In the genomic region with DNA sequence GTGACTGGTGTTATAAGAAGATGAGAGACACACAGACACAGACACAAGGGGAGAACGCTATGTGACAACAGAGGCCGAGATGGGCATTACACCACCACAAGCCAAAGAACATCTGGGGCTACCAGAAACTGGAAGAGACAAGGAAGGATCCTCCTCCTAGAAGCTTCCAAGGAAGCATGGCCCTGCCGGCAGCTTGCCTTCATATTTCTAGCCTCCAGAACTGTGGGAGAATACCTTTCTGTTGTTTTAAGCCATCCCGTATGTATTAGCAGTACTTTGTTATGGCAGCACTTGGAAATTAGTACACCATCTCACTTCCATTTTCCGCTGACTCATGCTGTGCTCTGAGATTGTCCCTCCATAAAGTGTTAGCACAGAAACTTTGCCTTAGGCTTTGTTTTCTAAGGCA, we compare ENCODE assay signal across 12 cellular contexts. TPM values are rescaled to one million over a fixed set of nuclear protein-coding genes. Genes with fewer than 3 reads are reported as not detected.
A peak's percentile ranks its signal among the peaks of the same experiment; 100 is the strongest.
DNase-seq lines count a peak whose midpoint lies in the region; ATAC-seq, FAIRE-seq and TF ChIP-seq lines count a peak whose summit lies in the region.
"Had no signal": no experiment of that assay in that cellular context is flagged by ENCODE, and none has a peak within 500 bp of the region (broad histone marks: within the 10 kb centered on the region; RNA-seq: fewer than 3 reads in every experiment).

No MANE protein-coding gene starts in this region.

- H3K27me3 ChIP-seq in Loucy (ENCODE audit: insufficient read depth, low read length, poor library complexity, severe bottlenecking): no peaks in the 10 kb centered on the region
- H3K27me3 ChIP-seq in K562 (ENCODE audit: control insufficient read depth in 2 of 2, insufficient read depth in 2 of 2, low read length in 2 of 2): no peaks in the 10 kb centered on the region

- no TSS peak for BruUV-seq in K562 (replicated peaks; lab: Mats Ljungman, UMichigan)

- H3K9me3 Mint-ChIP-seq in glutamatergic neuron (ENCODE audit: unreplicated experiment): no peaks in the 10 kb centered on the region

- H3K27me3 Mint-ChIP-seq in glutamatergic neuron (ENCODE audit: unreplicated experiment): no peaks in the 10 kb centered on the region

- no peak for TF ChIP-seq EP300 in K562 (IDR thresholded peaks at IDR 0.05; ENCODE audit: low read length)

- H4K20me1 ChIP-seq in Loucy (ENCODE audit: insufficient read depth, low read length, poor library complexity, severe bottlenecking) (no peaks in the 10 kb centered on the region), K562 (replicated peaks; ENCODE audit: control insufficient read depth, insufficient read depth, low read length) (no peaks in the 10 kb centered on the region)

- no peaks in the 10 kb centered on the region for H3K36me3 ChIP-seq in Loucy (ENCODE audit: insufficient read depth, low read length)
- H3K36me3 ChIP-seq in K562 (ENCODE audit: control insufficient read depth, insufficient read depth, low read length): no peaks in the 10 kb centered on the region
- H3K36me3 ChIP-seq in mucosa of descending colon (ENCODE audit: low read depth): no peaks in the 10 kb centered on the region

- peak; percentile 5 for TF ChIP-seq CTCF in GM12873 (IDR thresholded peaks at IDR 0.05; ENCODE audit: insufficient read depth, low read depth, low read length, missing control alignments)
- TF ChIP-seq CTCF in Loucy (conservative IDR thresholded peaks at IDR 0.05; ENCODE audit: low read length): peak; percentile 28; the same call in 1 of the 2 replicates
- TF ChIP-seq CTCF in K562 (IDR thresholded peaks at IDR 0.05 in 2 of 3, conservative IDR thresholded peaks at IDR 0.05 in 1 of 3; ENCODE audit: insufficient read depth in 2 of 3, low read depth in 1 of 3, low read length in 3 of 3): peak; percentile 39 to 65 (median 48); a peak in 5 of 6 replicates
- no peak for TF ChIP-seq CTCF in mucosa of descending colon (IDR thresholded peaks at IDR 0.05)
- no peak for TF ChIP-seq CTCF in lower leg skin (IDR thresholded peaks at IDR 0.05)
- no peak for TF ChIP-seq CTCF in glutamatergic neuron (IDR thresholded peaks at IDR 0.05; ENCODE audit: partially characterized antibody, unreplicated experiment)

- WGBS in K562 (ENCODE audit: insufficient coverage, low coverage, missing lambda C conversion rate): 11% methylated on average over 5 of the region's 5 CpGs
- 80% methylated on average over 5 of the region's 5 CpGs for WGBS in lower leg skin, 2 donors

- intact Hi-C loops in K562 (cut with micrococcal nuclease) (no loop called here), mucosa of descending colon (cut with DNase I, micrococcal nuclease) (no loop called here), lower leg skin (cut with DNase I; ENCODE audit: low total_unique reads) (no loop called here)

- peak; percentile 41 to 71 (median 58) for DNase-seq in K562 (ENCODE audit: extremely low read depth in 1 of 4, low spot score in 3 of 4)
- peak in 1 of 3 donors; percentile 52 for DNase-seq in mucosa of descending colon
- no peak for DNase-seq in HCEC 1CT
- DNase-seq in lower leg skin (ENCODE audit: low spot score in 2 of 2): no peak
- DNase-seq in glutamatergic neuron: no peak
- DNase-seq: amniotic stem cell, NCI-H1694, right cardiac atrium had no signal

- H3K79me2 ChIP-seq in Loucy (ENCODE audit: insufficient read depth, low read length): no peaks in the 10 kb centered on the region
- no peaks in the 10 kb centered on the region for H3K79me2 ChIP-seq in K562 (ENCODE audit: control insufficient read depth, insufficient read depth, low read length)

- H3K4me3 ChIP-seq in Loucy (ENCODE audit: low read length, poor library complexity, severe bottlenecking) (no peak overlapping the region), K562 (no peak overlapping the region), mucosa of descending colon (no peak overlapping the region), lower leg skin (ENCODE audit: low read depth, poor library complexity, severe bottlenecking) (no peak overlapping the region)

- no peaks in the 10 kb centered on the region for H3K4me1 Mint-ChIP-seq in glutamatergic neuron (ENCODE audit: low read depth, unreplicated experiment)

- CTCF ChIA-PET in K562 (lab: Yijun Ruan, JAX; ENCODE audit: low intra/inter-chr PET ratio): no interaction called here

- peak overlapping the region; percentile 78 for H2AFZ ChIP-seq in Loucy (ENCODE audit: low read length)
- H2AFZ ChIP-seq in K562 (ENCODE audit: low read depth, low read length): peak overlapping the region; percentile 100

- POLR2A ChIA-PET in K562 (lab: Yijun Ruan, JAX): interaction anchor here (0.6 to 1.1 kb wide), 2 partner anchors 8 to 128 kb away, joined by 3 to 5 read pairs; no protein-coding TSS in a partner anchor

- H3K9me2 ChIP-seq in Loucy (replicated peaks; ENCODE audit: low read depth, low read length): no peaks in the 10 kb centered on the region

- peak; percentile 17 to 29; a peak in 1 of 4 replicates for TF ChIP-seq RAD21 in K562 (CRISPR knock-in tag; conservative IDR thresholded peaks at IDR 0.05 in 1 of 2, IDR thresholded peaks at IDR 0.05 in 1 of 2)

- H3K9me1 ChIP-seq in K562 (ENCODE audit: control insufficient read depth, insufficient read depth, low read length): no peaks in the 10 kb centered on the region

- H3K4me1 ChIP-seq in Loucy (ENCODE audit: insufficient read depth, low read length, poor library complexity, severe bottlenecking) (peaks cover 5% of the 10 kb centered on the region), K562 (replicated peaks in 1 of 2; ENCODE audit: control insufficient read depth in 2 of 2, insufficient read depth in 2 of 2, low read length in 2 of 2) (peaks cover 0 to 15% of the 10 kb centered on the region in 2 experiments; a peak in 3 of 5 replicates), mucosa of descending colon (ENCODE audit: low read depth) (no peaks in the 10 kb centered on the region)

- no peak overlapping the region for H3K4me3 Mint-ChIP-seq in glutamatergic neuron (ENCODE audit: unreplicated experiment)

- H3K9ac ChIP-seq in Loucy (ENCODE audit: low read depth, low read length, poor library complexity, severe bottlenecking): no peak overlapping the region
- peak overlapping the region in 1 of 2 experiments; percentile 60; a peak in 2 of 4 replicates for H3K9ac ChIP-seq in K562 (ENCODE audit: insufficient read depth in 1 of 2, low read depth in 2 of 2, low read length in 2 of 2)

- TF ChIP-seq POLR2A in K562 (conservative IDR thresholded peaks at IDR 0.05) (no peak), lower leg skin (IDR thresholded peaks at IDR 0.05) (no peak)

- peak; percentile 85 for FAIRE-seq in K562 (lab: Jason Lieb, UNC)

- ATAC-seq in K562 (peak; percentile 99), mucosa of descending colon (peak; percentile 93), SK-N-SH treated with all-trans-retinoic acid at 6 μM for 48 hours (no peak)
- ATAC-seq: Panc1, right cardiac atrium had no signal

- H3K9me3 ChIP-seq in Loucy (ENCODE audit: insufficient read depth, low read depth, low read length) (no peaks in the 10 kb centered on the region), K562 (replicated peaks; ENCODE audit: control insufficient read depth, insufficient read depth, low read depth, low read length) (no peaks in the 10 kb centered on the region), mucosa of descending colon (no peaks in the 10 kb centered on the region)

- peak overlapping the region; percentile 83 for H3K27ac ChIP-seq in K562 (ENCODE audit: extremely low read depth, low read depth, low read length)

- peaks cover under 1% of the 10 kb centered on the region for H3K36me3 Mint-ChIP-seq in glutamatergic neuron (ENCODE audit: unreplicated experiment)

- in situ Hi-C loops in K562 (cut with MboI): loop anchor here (25.0 kb wide), 1 partner anchor 583 kb away; no protein-coding TSS in a partner anchor

- H3K27ac Mint-ChIP-seq in glutamatergic neuron (ENCODE audit: unreplicated experiment): no peak overlapping the region

- H3K4me2 ChIP-seq in Loucy (ENCODE audit: low read depth, low read length, poor library complexity, severe bottlenecking) (no peak overlapping the region), K562 (ENCODE audit: insufficient read depth, low read length) (peak overlapping the region; percentile 72)

- H3F3A ChIP-seq in Loucy (ENCODE audit: low read depth): no peaks in the 10 kb centered on the region

TF ChIP-seq in SK-N-SH treated with all-trans-retinoic acid at 6 μM for 48 hours, 23 proteins besides CTCF, POLR2A, EP300 and RAD21 (continues in another document):
- TF ChIP-seq, protein P1, sequence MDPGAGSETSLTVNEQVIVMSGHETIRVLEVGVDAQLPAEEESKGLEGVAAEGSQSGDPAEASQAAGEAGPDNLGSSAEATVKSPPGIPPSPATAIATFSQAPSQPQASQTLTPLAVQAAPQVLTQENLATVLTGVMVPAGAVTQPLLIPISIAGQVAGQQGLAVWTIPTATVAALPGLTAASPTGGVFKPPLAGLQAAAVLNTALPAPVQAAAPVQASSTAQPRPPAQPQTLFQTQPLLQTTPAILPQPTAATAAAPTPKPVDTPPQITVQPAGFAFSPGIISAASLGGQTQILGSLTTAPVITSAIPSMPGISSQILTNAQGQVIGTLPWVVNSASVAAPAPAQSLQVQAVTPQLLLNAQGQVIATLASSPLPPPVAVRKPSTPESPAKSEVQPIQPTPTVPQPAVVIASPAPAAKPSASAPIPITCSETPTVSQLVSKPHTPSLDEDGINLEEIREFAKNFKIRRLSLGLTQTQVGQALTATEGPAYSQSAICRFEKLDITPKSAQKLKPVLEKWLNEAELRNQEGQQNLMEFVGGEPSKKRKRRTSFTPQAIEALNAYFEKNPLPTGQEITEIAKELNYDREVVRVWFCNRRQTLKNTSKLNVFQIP (CRISPR knock-in tag; IDR thresholded peaks at IDR 0.05; ENCODE audit: borderline replicate concordance, low read depth): no peak

RNA-seq across cellular contexts. Expression of a gene that starts 38.7 kb away (rescaled TPM):
- total RNA-seq in K562 (2011; cell fraction: chromatin; rRNA removed; ENCODE audit: low replicate concordance): 0.25 and 0.33 TPM in 2 replicates
- not detected in 2 replicates for total RNA-seq in K562 (2011; cell fraction: nucleolus; rRNA removed)
- not detected in 2 replicates for total RNA-seq in K562 (2011; cell fraction: nucleoplasm; rRNA removed)
- total RNA-seq in K562 (2014; rRNA removed) (0.16 and 0.18 TPM in 2 replicates), K562 (2014; rRNA removed; fragmentation: Illumina TruSeq; extraction: Trizol) (0.07 and 0.13 TPM in 2 replicates), K562 (2015; rRNA removed; fragmentation: Illumina TruSeq; extraction: Trizol) (0.22 and 0.23 TPM in 2 replicates), K562 (2021) (0.07 and 0.09 TPM in 2 replicates), mucosa of descending colon (100 to 1,000 TPM; 141 to 645 (median 213) TPM), lower leg skin (100 to 1,000 TPM; 144 to 253 (median 213) TPM), glutamatergic neuron (ENCODE audit: unreplicated experiment) (not detected)
- polyA plus RNA-seq in K562 (2011; rRNA removed) (0.01 and 0.05 TPM in 2 replicates), K562 (2014; fragmentation: Illumina TruSeq; extraction: Trizol) (0.19 and 0.47 TPM in 2 replicates), K562 (2014; fragmentation: Nextera tagmentation; extraction: Ambion mirVana) (under 1 TPM in 1 of 2 experiments, not detected in 1; 0.11 TPM), K562 (2014; rRNA removed) (0.78 and 0.89 TPM in 2 replicates)
- 0.09 TPM in 1 of 2 replicates, not detected in the other for polyA plus RNA-seq in K562 (2011; cell fraction: cytosol; rRNA removed)
- polyA plus RNA-seq in K562 (2011; cell fraction: nucleus; rRNA removed): 0.11 and 0.42 TPM in 2 replicates
- 0.72 and 5.0 TPM in 2 replicates for polyA plus RNA-seq in K562 (2012)
- 0.04 and 0.12 TPM in 2 replicates for polyA minus RNA-seq in K562 (2011; rRNA and poly(A)+ RNA removed)
- not detected in 2 replicates for polyA minus RNA-seq in K562 (2011; cell fraction: cytosol; rRNA and poly(A)+ RNA removed)
- 0.11 TPM in 1 of 2 replicates, not detected in the other for polyA minus RNA-seq in K562 (2011; cell fraction: nucleus; rRNA and poly(A)+ RNA removed)

Comparison
In these comparisons a context has a peak if more than half of its experiments do, and no peak if none do; other contexts are left out.
1. CTCF ChIP-seq: peak in GM12873 (single experiment), Loucy (single experiment) and K562 (3 of 3); none in mucosa of descending colon (single experiment), lower leg skin (0 of 3) and glutamatergic neuron (single experiment).
2. DNase-seq: peak in K562 (4 of 4); none in HCEC 1CT (single experiment), lower leg skin (0 of 2) and glutamatergic neuron (single experiment).
3. RNA of a gene that starts 38.7 kb away (total RNA-seq): 144 to 253 TPM in lower leg skin and 141 to 645 TPM in mucosa of descending colon; 0.07 to 0.33 TPM in K562 and not detected in glutamatergic neuron (single experiment); every median in the first group is over 100 times any median in the second.